ENCODE assay signal across 8 cellular contexts in the genomic region with DNA sequence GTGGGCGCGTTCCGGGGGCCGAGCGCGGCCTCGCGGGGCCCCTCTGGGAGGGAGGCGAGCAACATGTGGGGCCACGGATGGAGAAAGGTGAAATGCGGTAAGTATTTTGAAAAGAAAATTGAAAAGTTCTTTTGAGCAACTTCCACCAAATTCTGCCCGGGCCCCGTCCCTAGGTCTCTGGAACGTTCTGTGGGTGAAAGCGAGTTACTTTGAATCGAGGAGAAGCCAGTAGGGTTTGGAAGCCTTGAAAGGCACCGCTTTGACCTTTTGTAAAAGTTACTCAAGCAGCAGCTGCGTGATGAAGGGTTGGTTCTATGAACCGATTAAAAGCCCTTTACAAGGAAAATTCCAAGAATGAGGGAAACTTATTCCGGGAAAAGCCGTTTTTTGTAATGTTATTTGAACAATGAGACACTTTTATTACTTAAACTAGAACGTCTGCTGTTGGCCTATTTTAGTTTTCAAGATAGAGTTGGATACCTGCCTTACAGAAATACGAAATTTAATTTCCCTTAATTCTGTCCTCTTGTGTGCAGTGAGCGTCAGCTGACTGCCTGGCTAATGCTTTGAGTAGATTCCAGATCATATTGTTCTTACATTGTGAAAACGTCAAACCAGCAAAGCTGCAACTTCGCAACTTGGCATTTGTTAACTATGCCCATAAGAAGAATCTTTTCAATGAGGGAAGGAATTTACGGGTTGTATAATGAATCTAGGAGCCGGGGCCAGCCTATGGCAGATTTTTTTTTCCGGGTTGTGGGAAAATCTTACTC. TPM values are rescaled to one million over a fixed set of nuclear protein-coding genes. Genes with fewer than 3 reads are reported as not detected.
DNase-seq lines count a peak whose midpoint lies in the region; TF ChIP-seq lines count a peak whose summit lies in the region.

No MANE protein-coding gene starts in this region.

- no peaks in the 10 kb centered on the region for H3K27me3 Mint-ChIP-seq in MCF 10A (ENCODE audit: insufficient read depth, unreplicated experiment)

- H3K36me3 Mint-ChIP-seq in MCF 10A (ENCODE audit: insufficient read depth, unreplicated experiment) = peaks cover 7% of the 10 kb centered on the region

- no peaks in the 10 kb centered on the region for H3K9me3 Mint-ChIP-seq in MCF 10A (ENCODE audit: unreplicated experiment)

- intact Hi-C loops in MCF 10A (cut with micrococcal nuclease) = loop anchor here (5.0 kb wide), 1 partner anchor 74 kb away; no protein-coding TSS in a partner anchor

- peak overlapping the region; percentile 98 for H3K4me3 ChIP-seq in GM12864 (ENCODE audit: low read depth, low read length)
- H3K4me3 ChIP-seq in NB4 (ENCODE audit: low read depth, low read length) = peak overlapping the region; percentile 74
- peak overlapping the region; percentile 56 to 90 (median 78) for H3K4me3 ChIP-seq in skin epidermis

- H3K4me1 Mint-ChIP-seq in MCF 10A (ENCODE audit: insufficient read depth, unreplicated experiment) = peaks cover 7% of the 10 kb centered on the region

- no peak for TF ChIP-seq POLR2A in NB4 (IDR thresholded peaks at IDR 0.05; ENCODE audit: extremely low read depth, insufficient read length)

- peak overlapping the region; percentile 96 for H3K27ac ChIP-seq in 22Rv1
- peak overlapping the region; percentile 68 to 97 (median 87) for H3K27ac ChIP-seq in skin epidermis

- CTCF ChIA-PET in MCF 10A (lab: Yijun Ruan, JAX) = interaction anchor here (0.6 to 0.8 kb wide), 3 partner anchors 31 to 269 kb away, joined by 3 to 5 read pairs (median 3); no protein-coding TSS in a partner anchor

- BruUV-seq in MCF 10A (replicated peaks; lab: Mats Ljungman, UMichigan) = TSS peak; percentile 37

- H3K27ac Mint-ChIP-seq in MCF 10A (ENCODE audit: low read depth, unreplicated experiment) = peak overlapping the region; percentile 89

- TF ChIP-seq CTCF in 22Rv1 (IDR thresholded peaks at IDR 0.05) = no peak
- TF ChIP-seq CTCF in GM12864 (IDR thresholded peaks at IDR 0.05; ENCODE audit: low read depth, low read length, missing control alignments) = no peak
- TF ChIP-seq CTCF in NB4 (IDR thresholded peaks at IDR 0.05; ENCODE audit: low read depth, low read length) = no peak
- TF ChIP-seq CTCF in MCF 10A (IDR thresholded peaks at IDR 0.05; ENCODE audit: unreplicated experiment) = no peak

- DNase-seq in GM12864 (ENCODE audit: low read depth) = no peak
- DNase-seq in NB4 (ENCODE audit: low read depth) = peak; percentile 53
- peak; percentile 49 for DNase-seq in MCF 10A (ENCODE audit: unreplicated experiment)
- DNase-seq in inferior parietal cortex (ENCODE audit: extremely low spot score) = peak; percentile 39
- DNase-seq in NCI-H2171 (lab: John Stamatoyannopoulos, UW) = no peak
- no peak for DNase-seq in activated effector memory CD4-positive, alpha-beta T cell treated with Interleukin-2 at 50 U/mL for 16 hours

- POLR2A ChIA-PET in MCF 10A (lab: Yijun Ruan, JAX) = interaction anchor here (0.6 to 6.6 kb wide), 25 partner anchors 8 to 385 kb away, joined by 3 to 80 read pairs (median 5); partner anchors contain the start of genes ATF1, CERS5, COX14 and LIMA1

- H3K4me3 Mint-ChIP-seq in MCF 10A (ENCODE audit: unreplicated experiment) = peak overlapping the region; percentile 97

RNA-seq across cellular contexts. Expression of gene LARP4, which starts 0.9 kb away (rescaled TPM):
- total RNA-seq in MCF 10A (2022) = 73.6 and 78.8 TPM in 2 replicates

RNA-seq across cellular contexts. Expression of gene FAM186A, which starts 5.2 kb away (rescaled TPM):
- not detected in 2 replicates for total RNA-seq in MCF 10A (2022)

Comparison
In these comparisons a context has a peak if more than half of its experiments do, and no peak if none do; other contexts are left out.
1. DNase-seq: peak in NB4 (single experiment), MCF 10A (single experiment) and inferior parietal cortex (single experiment); none in GM12864 (single experiment), NCI-H2171 (single experiment) and activated effector memory CD4-positive, alpha-beta T cell treated with Interleukin-2 at 50 U/mL for 16 hours (single experiment).
2. Peak in every context shown above with its lines, with median percentiles within 50 percentile points of each other: H3K4me3 ChIP-seq.